In genomic region chr16:88455610-88456355, GRCh38 we compare ENCODE assay signal across 1 cellular context.
TF ChIP-seq lines count a peak whose summit lies in the region.

No MANE protein-coding gene starts in this region.

TF ChIP-seq in H1, 55 proteins besides CTCF, POLR2A, EP300 and RAD21 (continued from another document):
- TF ChIP-seq ASH2L (IDR thresholded peaks at IDR 0.05; ENCODE audit: low read length) = peak; percentile 26
- TF ChIP-seq CBX5 (IDR thresholded peaks at IDR 0.05; ENCODE audit: low read depth, low read length) = no peak
- no peak for TF ChIP-seq KDM5A (IDR thresholded peaks at IDR 0.05; ENCODE audit: low read length)
